Comparison of ENCODE assay signal across 8 cellular contexts in genomic region chr13:33612641-33613638, GRCh38.
DNase-seq lines count a peak whose midpoint lies in the region; ATAC-seq and TF ChIP-seq lines count a peak whose summit lies in the region.

No MANE protein-coding gene starts in this region.

- no peaks in the 10 kb centered on the region for H3K79me1 ChIP-seq in mesendoderm (ENCODE audit: low read length)

- H3K27me3 ChIP-seq in endodermal cell (ENCODE audit: control insufficient read depth, insufficient read depth, low read length, poor library complexity, severe bottlenecking) (no peaks in the 10 kb centered on the region), Caco-2 (replicated peaks; ENCODE audit: control insufficient read depth, insufficient read depth, low read length) (no peaks in the 10 kb centered on the region), mesendoderm (ENCODE audit: insufficient read depth, low read length, poor library complexity) (no peaks in the 10 kb centered on the region)

- H2BK15ac ChIP-seq in mesendoderm (replicated peaks; ENCODE audit: low read depth), result no peak overlapping the region

- no peak overlapping the region for H2BK5ac ChIP-seq in mesendoderm (ENCODE audit: low read length)

- no peak overlapping the region for H3K23ac ChIP-seq in mesendoderm (ENCODE audit: low read length)

- H3K4me3 ChIP-seq in endodermal cell (ENCODE audit: low read length) (no peak overlapping the region), Caco-2 (ENCODE audit: low read depth, low read length) (no peak overlapping the region), mesendoderm (ENCODE audit: low read length) (no peak overlapping the region)

- H3K4me3 Mint-ChIP-seq in endodermal cell (no peak overlapping the region), Caco-2 (ENCODE audit: unreplicated experiment) (no peak overlapping the region), osteocyte (ENCODE audit: unreplicated experiment) (no peak overlapping the region)

- no peak overlapping the region for H3K56ac ChIP-seq in mesendoderm (ENCODE audit: low read length)

- TF ChIP-seq CTCF in endodermal cell (conservative IDR thresholded peaks at IDR 0.05) (no peak), Caco-2 (IDR thresholded peaks at IDR 0.05; ENCODE audit: insufficient read depth in 1 of 2, low read depth in 1 of 2, low read length in 1 of 2, severe bottlenecking in 1 of 2, unreplicated experiment in 1 of 2) (no peak), osteocyte (IDR thresholded peaks at IDR 0.05) (no peak)

- no peak overlapping the region for H3K4me2 ChIP-seq in mesendoderm (ENCODE audit: low read length)

- BruUV-seq in Caco-2 (replicated peaks; lab: Mats Ljungman, UMichigan), result no TSS peak

- no peak overlapping the region for H2AK5ac ChIP-seq in mesendoderm (ENCODE audit: low read length)

- no peaks in the 10 kb centered on the region for H3K79me2 ChIP-seq in mesendoderm (ENCODE audit: control insufficient read depth, insufficient read depth, low read length)

- no peak overlapping the region for H3K18ac ChIP-seq in mesendoderm (ENCODE audit: low read length)

- POLR2A ChIA-PET in Caco-2 (lab: Charles Lee), result no interaction called here

- no peak overlapping the region for H3K4ac ChIP-seq in mesendoderm (ENCODE audit: low read depth, low read length)

- peak; percentile 53 for ATAC-seq in GM18519 (IDR thresholded peaks at IDR 0.05; ENCODE audit: low FRiP score, unreplicated experiment)
- ATAC-seq in GM19467 (IDR thresholded peaks at IDR 0.05; ENCODE audit: unreplicated experiment), result peak; percentile 49
- peak; percentile 58 for ATAC-seq in HG03460 (IDR thresholded peaks at IDR 0.05; ENCODE audit: unreplicated experiment)

- intact Hi-C loops in Caco-2 (cut with micrococcal nuclease; ENCODE audit: unreplicated experiment), result no loop called here

- no peak overlapping the region for H3K27ac Mint-ChIP-seq in endodermal cell
- no peak overlapping the region for H3K27ac Mint-ChIP-seq in Caco-2 (ENCODE audit: unreplicated experiment)
- H3K27ac Mint-ChIP-seq in osteocyte (ENCODE audit: unreplicated experiment), result no peak overlapping the region

- no peak for DNase-seq in endodermal cell
- no peak for DNase-seq in cerebellum (ENCODE audit: low spot score)
- DNase-seq in Caco-2, result no peak
- DNase-seq in osteocyte (ENCODE audit: extremely low spot score, unreplicated experiment), result no peak
- no peak for DNase-seq in mesendoderm

- H3K9ac ChIP-seq in endodermal cell (ENCODE audit: extremely low read depth, low read length, poor library complexity, severe bottlenecking) (no peak overlapping the region), mesendoderm (ENCODE audit: low read length) (no peak overlapping the region)

- H3K36me3 Mint-ChIP-seq in endodermal cell (ENCODE audit: low read depth) (no peaks in the 10 kb centered on the region), Caco-2 (ENCODE audit: insufficient read depth, unreplicated experiment) (no peaks in the 10 kb centered on the region), osteocyte (ENCODE audit: unreplicated experiment) (no peaks in the 10 kb centered on the region)

- peaks cover 27% of the 10 kb centered on the region for H3K4me1 Mint-ChIP-seq in endodermal cell
- H3K4me1 Mint-ChIP-seq in Caco-2 (ENCODE audit: low read depth, unreplicated experiment), result peaks cover 13% of the 10 kb centered on the region
- peaks cover 8% of the 10 kb centered on the region for H3K4me1 Mint-ChIP-seq in osteocyte (ENCODE audit: unreplicated experiment)

- no peak overlapping the region for H2BK120ac ChIP-seq in mesendoderm (ENCODE audit: low read depth, low read length)

- no peaks in the 10 kb centered on the region for H3K9me3 Mint-ChIP-seq in endodermal cell
- no peaks in the 10 kb centered on the region for H3K9me3 Mint-ChIP-seq in Caco-2 (ENCODE audit: unreplicated experiment)
- H3K9me3 Mint-ChIP-seq in osteocyte (ENCODE audit: unreplicated experiment), result peaks cover 4% of the 10 kb centered on the region

- H3K36me3 ChIP-seq in endodermal cell (ENCODE audit: control insufficient read depth, insufficient read depth, low read length) (no peaks in the 10 kb centered on the region), Caco-2 (ENCODE audit: control insufficient read depth, insufficient read depth, low read length) (no peaks in the 10 kb centered on the region), mesendoderm (ENCODE audit: control insufficient read depth, insufficient read depth, low read length) (no peaks in the 10 kb centered on the region)

- no peak overlapping the region for H4K8ac ChIP-seq in mesendoderm (ENCODE audit: low read depth, low read length)

- no peak overlapping the region for H4K5ac ChIP-seq in mesendoderm (ENCODE audit: low read length)

- H3K27me3 Mint-ChIP-seq in endodermal cell (ENCODE audit: insufficient read depth), result peaks cover 2% of the 10 kb centered on the region
- no peaks in the 10 kb centered on the region for H3K27me3 Mint-ChIP-seq in Caco-2 (ENCODE audit: insufficient read depth, unreplicated experiment)
- H3K27me3 Mint-ChIP-seq in osteocyte (ENCODE audit: unreplicated experiment), result peaks cover 4% of the 10 kb centered on the region

- H3K9me3 ChIP-seq in endodermal cell (ENCODE audit: control insufficient read depth, low read length), result no peaks in the 10 kb centered on the region
- H3K9me3 ChIP-seq in Caco-2, result no peaks in the 10 kb centered on the region

- WGBS in endodermal cell (ENCODE audit: insufficient coverage in 1 of 2, insufficient read length in 1 of 2), 2 experiments, result 92 to 100% methylated on average over 2 to 4 of the region's 4 CpGs
- no CpG with 5 or more reads among the region's 4 CpGs for WGBS in mesendoderm (ENCODE audit: extremely low coverage, insufficient coverage, low lambda C conversion rate)

- H3K27ac ChIP-seq in endodermal cell (ENCODE audit: low read depth, low read length), result peak overlapping the region; percentile 30
- no peak overlapping the region for H3K27ac ChIP-seq in mesendoderm (ENCODE audit: low read depth, low read length)

- CTCF ChIA-PET in Caco-2 (lab: Charles Lee), result no interaction called here

- H3K4me1 ChIP-seq in endodermal cell (ENCODE audit: control insufficient read depth, insufficient read depth, low read length) (no peaks in the 10 kb centered on the region), Caco-2 (0 out of 2 replicates have a peak, but pooled peaks cover 3% of the 10 kb centered on the region), mesendoderm (ENCODE audit: control insufficient read depth, low read depth, low read length) (peaks cover 4% of the 10 kb centered on the region)
